In the genomic region with DNA sequence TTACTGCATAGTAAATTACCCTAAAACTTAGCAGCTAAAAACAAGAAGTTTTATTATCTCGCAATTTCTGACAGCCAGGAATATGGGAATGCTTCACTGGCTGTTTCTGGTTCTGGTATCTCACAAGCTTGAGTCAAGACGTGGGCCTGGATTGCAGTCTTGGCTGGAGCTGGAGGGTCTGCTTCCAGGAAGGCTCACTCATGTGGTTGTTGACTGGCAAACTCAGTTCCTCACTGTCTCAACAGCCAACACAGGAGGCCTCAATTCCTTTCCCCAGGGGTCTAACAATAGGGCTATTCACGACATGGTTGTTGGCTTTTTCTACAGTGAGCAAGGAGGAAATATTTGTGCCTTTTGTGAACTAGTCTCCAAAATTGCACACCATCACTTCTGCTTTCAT, we compare ENCODE assay signal across 17 cellular contexts.
A peak's percentile ranks its signal among the peaks of the same experiment; 100 is the strongest.
DNase-seq lines count a peak whose midpoint lies in the region; ATAC-seq and TF ChIP-seq lines count a peak whose summit lies in the region.
"Had no signal": no experiment of that assay in that cellular context is flagged by ENCODE, and none has a peak within 500 bp of the region (broad histone marks: within the 10 kb centered on the region; RNA-seq: fewer than 3 reads in every experiment).

No MANE protein-coding gene starts in this region.

- no peaks in the 10 kb centered on the region for H3K36me3 ChIP-seq in OCI-LY7 (ENCODE audit: insufficient read depth, low read length)
- no peaks in the 10 kb centered on the region for H3K36me3 ChIP-seq in neuronal stem cell (replicated peaks in 1 of 2; ENCODE audit: control insufficient read depth in 2 of 2, insufficient read depth in 2 of 2, low read length in 2 of 2)
- H3K36me3 ChIP-seq: BLaER1, SJSA1, tibial nerve had no signal

- no peak overlapping the region for H3K18ac ChIP-seq in neuronal stem cell (ENCODE audit: low read length)

- H3K4me2 ChIP-seq in OCI-LY7 (ENCODE audit: low read length): no peak overlapping the region
- no peak overlapping the region for H3K4me2 ChIP-seq in neuronal stem cell (ENCODE audit: insufficient read depth, low read length, poor library complexity, severe bottlenecking)
- H3K4me2 ChIP-seq: BLaER1 had no signal

- H3K9me2 ChIP-seq in OCI-LY7 (ENCODE audit: insufficient read depth, low read length): 0 out of 2 replicates have a peak, but pooled peaks cover 5% of the 10 kb centered on the region

- no TSS peak for BruUV-seq in OCI-LY7 (replicated peaks; lab: Mats Ljungman, UMichigan)

- H3K27ac ChIP-seq in OCI-LY7 (ENCODE audit: low read depth, low read length, poor library complexity, severe bottlenecking) (no peak overlapping the region), neuronal stem cell (replicated peaks; ENCODE audit: low read length) (no peak overlapping the region)
- H3K27ac ChIP-seq: BLaER1, SJSA1 had no signal

- no peak overlapping the region for H2BK15ac ChIP-seq in neuronal stem cell (ENCODE audit: low read length)

- H3K4me1 ChIP-seq in OCI-LY7 (ENCODE audit: insufficient read depth, low read length, poor library complexity, severe bottlenecking) (no peaks in the 10 kb centered on the region), neuronal stem cell (ENCODE audit: control insufficient read depth in 2 of 2, insufficient read depth in 1 of 2, low read depth in 1 of 2, low read length in 2 of 2) (peaks cover 0 to 5% of the 10 kb centered on the region in 2 donors)
- H3K4me1 ChIP-seq: BLaER1, SJSA1, tibial nerve had no signal

- DNase-seq in HuH-7 (ENCODE audit: low spot score) (peak; percentile 4), OCI-LY7 (ENCODE audit: low spot score) (no peak), fibroblast of the aortic adventitia (ENCODE audit: low read depth) (peak; percentile 0), neuronal stem cell (ENCODE audit: low spot score) (peak; percentile 2), NCI-H446 treated with DMSO at 0.1 percent for 48 hours (lab: John Stamatoyannopoulos, UW) (no peak)
- no peak for DNase-seq in activated CD4-positive, alpha-beta T cell treated with anti-CD3 and anti-CD28 coated beads for 4 hours
- DNase-seq: activated CD4-positive, alpha-beta T cell treated with anti-CD3 and anti-CD28 coated beads, Interleukin-2, amount 50 U/mL, for 1 hour; activated T-cell treated with anti-CD3 and anti-CD28 coated beads, Interleukin-2, amount 50 U/mL, for 72 hours; DMS153; NCI-H1105 treated with DMSO at 0.1 percent for 48 hours; NCI-H2171; stimulated activated naive B cell treated with anti-CD40 and anti-IgM and Interleukin-4, amounts not matched to agents 10 μg/mL and 1 μg/mL and 100 μg/mL, for 72 hours had no signal

- no peak overlapping the region for H2BK12ac ChIP-seq in neuronal stem cell (ENCODE audit: low read length)

- H2BK120ac ChIP-seq in neuronal stem cell (ENCODE audit: low read depth, low read length): no peak overlapping the region

- no peaks in the 10 kb centered on the region for H4K20me1 ChIP-seq in OCI-LY7 (ENCODE audit: insufficient read depth, low read length)
- H4K20me1 ChIP-seq: BLaER1 had no signal

- no peak overlapping the region for H3K23ac ChIP-seq in neuronal stem cell (ENCODE audit: low read depth, low read length, poor library complexity)

- no CpG with 5 or more reads among the region's 3 CpGs for WGBS in neuronal stem cell (ENCODE audit: extremely low coverage in 2 of 2, insufficient read length in 2 of 2, insufficient replicate concordance in 1 of 2), 2 donors

- no peak overlapping the region for H4K91ac ChIP-seq in neuronal stem cell (ENCODE audit: low read depth, low read length, poor library complexity)

- CTCF ChIA-PET in OCI-LY7 (lab: Charles Lee; ENCODE audit: unreplicated experiment): no interaction called here

- no peaks in the 10 kb centered on the region for H3K79me2 ChIP-seq in OCI-LY7 (ENCODE audit: insufficient read depth, low read depth, low read length)

- 0 out of 2 replicates have a peak overlapping the region, but pooled peaks have one; percentile 0 for H2AFZ ChIP-seq in OCI-LY7 (ENCODE audit: low read length)
- peak overlapping the region; percentile 80 for H2AFZ ChIP-seq in neuronal stem cell (ENCODE audit: low read length)

- no peak overlapping the region for H3K9ac ChIP-seq in neuronal stem cell (ENCODE audit: low read depth, low read length, poor library complexity)
- H3K9ac ChIP-seq: BLaER1 had no signal

- no peaks in the 10 kb centered on the region for H3K9me3 ChIP-seq in OCI-LY7 (ENCODE audit: low read length)
- no peaks in the 10 kb centered on the region for H3K9me3 ChIP-seq in neuronal stem cell (replicated peaks in 1 of 2; ENCODE audit: control insufficient read depth in 2 of 2, insufficient read depth in 1 of 2, low read depth in 1 of 2, low read length in 2 of 2)
- H3K9me3 ChIP-seq: BLaER1, SJSA1 had no signal

- TF ChIP-seq CTCF in OCI-LY7 (conservative IDR thresholded peaks at IDR 0.05; ENCODE audit: low read length) (no peak), fibroblast of the aortic adventitia (IDR thresholded peaks at IDR 0.05; ENCODE audit: insufficient read depth, low read length) (no peak)

- no peaks in the 10 kb centered on the region for H3K27me3 ChIP-seq in neuronal stem cell (ENCODE audit: control insufficient read depth in 3 of 3, insufficient read depth in 3 of 3, low read depth in 1 of 3, low read length in 3 of 3)
- H3K27me3 ChIP-seq: BLaER1, SJSA1, tibial nerve had no signal

- POLR2A ChIA-PET in OCI-LY7 (lab: Charles Lee): interaction anchor here (0.6 to 2.1 kb wide), 5 partner anchors 9 to 911 kb away, joined by 3 to 7 read pairs (median 4); no protein-coding TSS in a partner anchor

- H3K4me3 ChIP-seq in OCI-LY7 (ENCODE audit: low read depth, low read length, poor library complexity, severe bottlenecking): no peak overlapping the region
- H3K4me3 ChIP-seq in fibroblast of the aortic adventitia (ENCODE audit: low read depth, low read length): no peak overlapping the region
- H3K4me3 ChIP-seq in neuronal stem cell (ENCODE audit: low read length in 2 of 2): no peak overlapping the region
- H3K4me3 ChIP-seq: BLaER1, SJSA1, tibial nerve had no signal

- no peak for ATAC-seq in HG02798 (IDR thresholded peaks at IDR 0.05; ENCODE audit: poor library complexity, unreplicated experiment)
- ATAC-seq: activated T-cell treated with anti-CD3 and anti-CD28 coated beads, Interleukin-2, amount 50 U/mL, for 72 hours; left lobe of liver; stimulated activated naive B cell treated with anti-CD40 and anti-IgM and Interleukin-4, amounts not matched to agents 10 μg/mL and 1 μg/mL and 100 μg/mL, for 72 hours had no signal

- no peak overlapping the region for H2AK5ac ChIP-seq in neuronal stem cell (ENCODE audit: low read depth, low read length)

- no peak overlapping the region for H3K4ac ChIP-seq in neuronal stem cell (ENCODE audit: low read length)

- no peak overlapping the region for H2BK5ac ChIP-seq in neuronal stem cell (ENCODE audit: low read length)

- intact Hi-C loops in OCI-LY7 (cut with micrococcal nuclease; ENCODE audit: unreplicated experiment): no loop called here

- H4K8ac ChIP-seq in neuronal stem cell (ENCODE audit: low read depth, low read length): no peak overlapping the region

- no peaks in the 10 kb centered on the region for H3K79me1 ChIP-seq in neuronal stem cell (ENCODE audit: low read depth, low read length)

- no peak overlapping the region for H3K14ac ChIP-seq in neuronal stem cell (ENCODE audit: low read length)

Comparison
In these comparisons a context has a peak if more than half of its experiments do, and no peak if none do; other contexts are left out.
1. DNase-seq: peak in HuH-7 (single experiment), fibroblast of the aortic adventitia (single experiment) and neuronal stem cell (single experiment); none in OCI-LY7 (single experiment), activated CD4-positive, alpha-beta T cell treated with anti-CD3 and anti-CD28 coated beads for 4 hours (0 of 2) and NCI-H446 treated with DMSO at 0.1 percent for 48 hours (single experiment).